ENCODE assay signal across 32 cellular contexts in the genomic region with DNA sequence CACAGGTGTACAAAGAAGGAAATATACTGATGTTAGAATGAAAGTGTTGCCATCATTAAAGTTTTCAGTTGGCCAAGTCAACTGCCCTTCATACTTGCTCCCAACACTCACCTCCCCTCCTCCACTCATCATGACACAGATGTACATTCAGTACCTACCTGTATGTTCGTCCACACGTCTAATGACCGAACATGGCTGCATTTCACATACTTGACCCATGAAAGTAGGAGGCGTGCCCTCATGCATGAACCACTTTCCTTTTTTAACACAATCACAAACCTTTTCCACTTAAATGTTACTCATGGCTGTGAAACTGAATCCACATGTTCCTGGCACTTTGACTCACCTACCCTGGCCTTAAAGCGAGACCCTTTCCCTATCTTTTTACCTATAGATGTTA. TPM values are rescaled to one million over a fixed set of nuclear protein-coding genes. Genes with fewer than 3 reads are reported as not detected.
DNase-seq lines count a peak whose midpoint lies in the region; ATAC-seq, FAIRE-seq and TF ChIP-seq lines count a peak whose summit lies in the region.
"Had no signal": no experiment of that assay in that cellular context is flagged by ENCODE, and none has a peak within 500 bp of the region (broad histone marks: within the 10 kb centered on the region; RNA-seq: fewer than 3 reads in every experiment).

No MANE protein-coding gene starts in this region.

- H3K36me3 ChIP-seq in trophoblast cell (ENCODE audit: control insufficient read depth in 1 of 2, insufficient read depth in 2 of 2, low read length in 2 of 2) (peaks cover 9 to 21% of the 10 kb centered on the region in 2 experiments), endodermal cell (ENCODE audit: control insufficient read depth, insufficient read depth, low read length) (peaks cover 52% of the 10 kb centered on the region)
- H3K36me3 ChIP-seq: uterus had no signal

- H3K79me1 ChIP-seq in trophoblast cell (ENCODE audit: low read length) = peaks cover 5% of the 10 kb centered on the region

- no peak overlapping the region for H4K91ac ChIP-seq in trophoblast cell (ENCODE audit: low read depth, low read length)

- no peak overlapping the region for H2AFZ ChIP-seq in trophoblast cell (ENCODE audit: insufficient read depth, low read length, poor library complexity)
- H2AFZ ChIP-seq: hepatocyte had no signal

- H3K4me2 ChIP-seq in trophoblast cell (ENCODE audit: low read length) = no peak overlapping the region
- H3K4me2 ChIP-seq: hepatocyte, SK-N-SH had no signal

- no peak for TF ChIP-seq CTCF in endodermal cell (conservative IDR thresholded peaks at IDR 0.05)
- TF ChIP-seq CTCF in RWPE1 (conservative IDR thresholded peaks at IDR 0.05; ENCODE audit: low read depth) = no peak

- DNase-seq in activated T-cell treated with anti-CD3 and anti-CD28 coated beads, Interleukin-2, amount 50 U/mL, for 72 hours = no peak
- DNase-seq in activated T-cell treated with anti-CD3 and anti-CD28 coated beads, Interleukin-2, amount 50 U/mL, for 4 hours = no peak
- DNase-seq in GM12892 (ENCODE audit: insufficient read length) (no peak), trophoblast cell (peak; percentile 14 to 20), endodermal cell (no peak), RWPE1 (ENCODE audit: low spot score) (no peak)
- DNase-seq: amniotic stem cell, C1 segment of cervical spinal cord, esophagus squamous epithelium, HCEC 1CT, IMR-90, mesendoderm, NCI-H1417, NCI-H2081, NCI-H226, retina, SK-N-SH, small intestine, uterus, WERI-Rb-1 had no signal

- no peak for ATAC-seq in activated T-cell treated with anti-CD3 and anti-CD28 coated beads, Interleukin-2, amount 50 U/mL, for 72 hours (replicated peaks in 1 of 2)
- ATAC-seq in activated T-cell treated with anti-CD3 and anti-CD28 coated beads, Interleukin-2, amount 50 U/mL, for 4 hours = no peak
- ATAC-seq in activated T-helper 17 cell treated with anti-CD3 and anti-CD28 coated beads, Interleukin-2, amount 50 U/mL, for 72 hours (replicated peaks) = peak; percentile 4
- ATAC-seq in GM18867 (IDR thresholded peaks at IDR 0.05; ENCODE audit: unreplicated experiment) = no peak
- ATAC-seq: left lobe of liver had no signal

- no peak overlapping the region for H3K4me3 ChIP-seq in trophoblast cell (ENCODE audit: low read depth, low read length)
- no peak overlapping the region for H3K4me3 ChIP-seq in endodermal cell (ENCODE audit: low read length)
- H3K4me3 ChIP-seq: coronary artery, esophagus squamous epithelium, hepatocyte, uterus had no signal

- H3K27me3 Mint-ChIP-seq in activated T-cell treated with anti-CD3 and anti-CD28 coated beads, Interleukin-2, amount 50 U/mL, for 72 hours (ENCODE audit: low read depth) = no peaks in the 10 kb centered on the region
- no peaks in the 10 kb centered on the region for H3K27me3 Mint-ChIP-seq in activated T-cell treated with anti-CD3 and anti-CD28 coated beads, Interleukin-2, amount 50 U/mL, for 4 hours (ENCODE audit: low read depth)
- H3K27me3 Mint-ChIP-seq in activated T-helper 17 cell treated with anti-CD3 and anti-CD28 coated beads, Interleukin-2, amount 50 U/mL, for 72 hours = no peaks in the 10 kb centered on the region
- H3K27me3 Mint-ChIP-seq in endodermal cell (ENCODE audit: insufficient read depth) = no peaks in the 10 kb centered on the region

- WGBS in trophoblast cell (ENCODE audit: extremely low coverage, insufficient coverage, insufficient read length) = no CpG with 5 or more reads among the region's 5 CpGs
- 80 to 95% methylated on average over 1 to 5 of the region's 5 CpGs for WGBS in endodermal cell (ENCODE audit: insufficient coverage in 1 of 2, insufficient read length in 1 of 2), 2 experiments

- H3K23ac ChIP-seq in trophoblast cell (ENCODE audit: low read length) = no peak overlapping the region

- TF ChIP-seq POLR2A in GM12892 (IDR thresholded peaks at IDR 0.05; ENCODE audit: low read depth, low read length) = peak; percentile 61

- H3K9me3 Mint-ChIP-seq in activated T-cell treated with anti-CD3 and anti-CD28 coated beads, Interleukin-2, amount 50 U/mL, for 72 hours = no peaks in the 10 kb centered on the region
- H3K9me3 Mint-ChIP-seq in activated T-cell treated with anti-CD3 and anti-CD28 coated beads, Interleukin-2, amount 50 U/mL, for 4 hours = no peaks in the 10 kb centered on the region
- H3K9me3 Mint-ChIP-seq in activated T-helper 17 cell treated with anti-CD3 and anti-CD28 coated beads, Interleukin-2, amount 50 U/mL, for 72 hours = no peaks in the 10 kb centered on the region
- H3K9me3 Mint-ChIP-seq in endodermal cell = no peaks in the 10 kb centered on the region

- no peak overlapping the region for H3K14ac ChIP-seq in trophoblast cell (ENCODE audit: low read length)

- peaks cover 11 to 32% of the 10 kb centered on the region in 2 donors for H3K36me3 Mint-ChIP-seq in activated T-cell treated with anti-CD3 and anti-CD28 coated beads, Interleukin-2, amount 50 U/mL, for 72 hours (ENCODE audit: insufficient read depth in 2 of 2)
- peaks cover 32% of the 10 kb centered on the region for H3K36me3 Mint-ChIP-seq in activated T-cell treated with anti-CD3 and anti-CD28 coated beads, Interleukin-2, amount 50 U/mL, for 4 hours (ENCODE audit: insufficient read depth)
- H3K36me3 Mint-ChIP-seq in activated T-helper 17 cell treated with anti-CD3 and anti-CD28 coated beads, Interleukin-2, amount 50 U/mL, for 72 hours (ENCODE audit: low read depth) = peaks cover 68% of the 10 kb centered on the region
- peaks cover 44% of the 10 kb centered on the region for H3K36me3 Mint-ChIP-seq in endodermal cell (ENCODE audit: low read depth)

- H3K27ac Mint-ChIP-seq in activated T-cell treated with anti-CD3 and anti-CD28 coated beads, Interleukin-2, amount 50 U/mL, for 72 hours = peak overlapping the region; percentile 95
- H3K27ac Mint-ChIP-seq in activated T-helper 17 cell treated with anti-CD3 and anti-CD28 coated beads, Interleukin-2, amount 50 U/mL, for 72 hours = peak overlapping the region; percentile 86
- H3K27ac Mint-ChIP-seq in endodermal cell = no peak overlapping the region

- peaks cover 5% of the 10 kb centered on the region for H3K79me2 ChIP-seq in trophoblast cell (ENCODE audit: control insufficient read depth, insufficient read depth, low read length, poor library complexity)

- H3K27me3 ChIP-seq in trophoblast cell (ENCODE audit: insufficient read depth, low read length) (no peaks in the 10 kb centered on the region), endodermal cell (ENCODE audit: control insufficient read depth, insufficient read depth, low read length, poor library complexity, severe bottlenecking) (no peaks in the 10 kb centered on the region)
- H3K27me3 ChIP-seq: esophagus squamous epithelium, hepatocyte, uterus had no signal

- H3K4ac ChIP-seq in trophoblast cell (ENCODE audit: low read depth, low read length) = no peak overlapping the region

- FAIRE-seq in GM12892 (lab: Jason Lieb, UNC) = no peak
- FAIRE-seq: frontal cortex, small intestine had no signal

- no peak overlapping the region for H4K8ac ChIP-seq in trophoblast cell (ENCODE audit: low read depth, low read length)

- H3K4me1 Mint-ChIP-seq in activated T-cell treated with anti-CD3 and anti-CD28 coated beads, Interleukin-2, amount 50 U/mL, for 72 hours (ENCODE audit: low read depth) = peaks cover 80% of the 10 kb centered on the region
- peaks cover 50% of the 10 kb centered on the region for H3K4me1 Mint-ChIP-seq in activated T-cell treated with anti-CD3 and anti-CD28 coated beads, Interleukin-2, amount 50 U/mL, for 4 hours (ENCODE audit: low read depth)
- H3K4me1 Mint-ChIP-seq in activated T-helper 17 cell treated with anti-CD3 and anti-CD28 coated beads, Interleukin-2, amount 50 U/mL, for 72 hours = peaks cover 50% of the 10 kb centered on the region
- peaks cover 18% of the 10 kb centered on the region for H3K4me1 Mint-ChIP-seq in endodermal cell

- no peak overlapping the region for H2AK5ac ChIP-seq in trophoblast cell (ENCODE audit: low read length)

- CTCF ChIA-PET in RWPE1 (lab: Yijun Ruan, JAX) = interaction anchor here (0.7 kb wide), 1 partner anchor 478 kb away, joined by 5 read pairs; no protein-coding TSS in a partner anchor

- no peak overlapping the region for H2BK5ac ChIP-seq in trophoblast cell (ENCODE audit: low read depth, low read length, poor library complexity)

- H3K4me1 ChIP-seq in trophoblast cell (ENCODE audit: control insufficient read depth in 1 of 2, insufficient read depth in 2 of 2, low read length in 2 of 2) = peaks cover 4 to 6% of the 10 kb centered on the region in 2 experiments
- no peaks in the 10 kb centered on the region for H3K4me1 ChIP-seq in endodermal cell (ENCODE audit: control insufficient read depth, insufficient read depth, low read length)

- no peak overlapping the region for H4K12ac ChIP-seq in trophoblast cell (ENCODE audit: low read depth, low read length)

- no peak overlapping the region for H3K18ac ChIP-seq in trophoblast cell (ENCODE audit: low read length)

- H3K9me3 ChIP-seq in trophoblast cell (ENCODE audit: insufficient read depth, low read depth, low read length) (no peaks in the 10 kb centered on the region), endodermal cell (ENCODE audit: control insufficient read depth, low read length) (no peaks in the 10 kb centered on the region)
- H3K9me3 ChIP-seq: esophagus squamous epithelium, SK-N-SH, uterus had no signal

- H3K9ac ChIP-seq in trophoblast cell (ENCODE audit: low read length) (no peak overlapping the region), endodermal cell (ENCODE audit: extremely low read depth, low read length, poor library complexity, severe bottlenecking) (no peak overlapping the region)
- H3K9ac ChIP-seq: SK-N-SH had no signal

- no peak overlapping the region for H2BK120ac ChIP-seq in trophoblast cell (ENCODE audit: insufficient read depth, low read length, poor library complexity)

- H3K4me3 Mint-ChIP-seq in activated T-cell treated with anti-CD3 and anti-CD28 coated beads, Interleukin-2, amount 50 U/mL, for 72 hours = peak overlapping the region in 1 of 2 donors; percentile 67
- H3K4me3 Mint-ChIP-seq in activated T-cell treated with anti-CD3 and anti-CD28 coated beads, Interleukin-2, amount 50 U/mL, for 4 hours = no peak overlapping the region
- H3K4me3 Mint-ChIP-seq in activated T-helper 17 cell treated with anti-CD3 and anti-CD28 coated beads, Interleukin-2, amount 50 U/mL, for 72 hours = peak overlapping the region; percentile 53
- no peak overlapping the region for H3K4me3 Mint-ChIP-seq in endodermal cell

- POLR2A ChIA-PET in RWPE1 (lab: Yijun Ruan, JAX; ENCODE audit: low non-redundant PET) = no interaction called here

- no peak overlapping the region for H2BK12ac ChIP-seq in trophoblast cell (ENCODE audit: low read length)

- H3K27ac ChIP-seq in trophoblast cell (ENCODE audit: low read depth, low read length) (no peak overlapping the region), endodermal cell (ENCODE audit: low read depth, low read length) (no peak overlapping the region), RWPE1 (no peak overlapping the region)
- H3K27ac ChIP-seq: coronary artery, esophagus squamous epithelium, hepatocyte, uterus, WERI-Rb-1 had no signal

RNA-seq across cellular contexts. Expression of a gene that starts 3.2 kb away (rescaled TPM):
- 10 to 100 TPM; 26.1 to 32.8 TPM for total RNA-seq in activated T-cell treated with anti-CD3 and anti-CD28 coated beads, Interleukin-2, amount 50 U/mL, for 72 hours
- total RNA-seq in activated T-cell treated with anti-CD3 and anti-CD28 coated beads, Interleukin-2, amount 50 U/mL, for 4 hours = 10 to 100 TPM; 26.3 to 28.5 (median 27.7) TPM
- 19.8 TPM for polyA plus RNA-seq in GM12892 (2012; ENCODE audit: missing spikeins)
- 10 to 100 TPM; 22.0 to 28.7 TPM for total RNA-seq in activated T-helper 17 cell treated with anti-CD3 and anti-CD28 coated beads, Interleukin-2, amount 50 U/mL, for 72 hours
- polyA plus RNA-seq in trophoblast cell (2013) = 14.3 and 15.7 TPM in 2 replicates
- total RNA-seq in endodermal cell = 10 to 100 TPM; 22.3 to 29.1 TPM
- 31.0 TPM for polyA plus RNA-seq in endodermal cell (2013, experiment 1 of 2)
- 26.1 TPM for polyA plus RNA-seq in endodermal cell (2013, experiment 2 of 2)

RNA-seq across cellular contexts. Expression of a gene that starts 11.8 kb away (rescaled TPM):
- 100 to 1,000 TPM in 1 of 2 donors, 10 to 100 TPM in 1; 77.6 to 106 TPM for total RNA-seq in activated T-cell treated with anti-CD3 and anti-CD28 coated beads, Interleukin-2, amount 50 U/mL, for 72 hours
- total RNA-seq in activated T-cell treated with anti-CD3 and anti-CD28 coated beads, Interleukin-2, amount 50 U/mL, for 4 hours = 100 to 1,000 TPM; 140 to 145 (median 142) TPM
- 48.5 TPM for polyA plus RNA-seq in GM12892 (2012; ENCODE audit: missing spikeins)
- 10 to 100 TPM; 66.4 to 98.1 TPM for total RNA-seq in activated T-helper 17 cell treated with anti-CD3 and anti-CD28 coated beads, Interleukin-2, amount 50 U/mL, for 72 hours
- 47.5 and 52.1 TPM in 2 replicates for polyA plus RNA-seq in trophoblast cell (2013)
- total RNA-seq in endodermal cell = 10 to 100 TPM; 59.2 to 63.4 TPM
- polyA plus RNA-seq in endodermal cell (2013, experiment 1 of 2) = 59.6 TPM
- 49.6 TPM for polyA plus RNA-seq in endodermal cell (2013, experiment 2 of 2)

RNA-seq across cellular contexts. Expression of a gene that starts 15.7 kb away (rescaled TPM):
- not detected for total RNA-seq in activated T-cell treated with anti-CD3 and anti-CD28 coated beads, Interleukin-2, amount 50 U/mL, for 72 hours
- not detected for total RNA-seq in activated T-cell treated with anti-CD3 and anti-CD28 coated beads, Interleukin-2, amount 50 U/mL, for 4 hours
- polyA plus RNA-seq in GM12892 (2012; ENCODE audit: missing spikeins) = not detected
- not detected for total RNA-seq in activated T-helper 17 cell treated with anti-CD3 and anti-CD28 coated beads, Interleukin-2, amount 50 U/mL, for 72 hours
- 0.14 and 0.19 TPM in 2 replicates for polyA plus RNA-seq in trophoblast cell (2013)
- total RNA-seq in endodermal cell = not detected
- not detected for polyA plus RNA-seq in endodermal cell (2013, experiment 1 of 2)
- polyA plus RNA-seq in endodermal cell (2013, experiment 2 of 2) = not detected
- total RNA-seq: activated CD8-positive, alpha-beta memory T cell treated with anti-CD3 and anti-CD28 coated beads for 36 hours; esophagus squamous epithelium; frontal cortex; IMR-90; M059J; myocyte; omental fat pad; T-helper 2 cell treated with Interferon-gamma antibody and Interleukin-4, amounts not matched to agents 100 ng/mL and 5 ng/mL, for 36 hours; temporal lobe; uterus had no signal
- polyA plus RNA-seq: IMR-90, SK-N-SH had no signal

RNA-seq across cellular contexts. Expression of a gene that starts 47.1 kb away (rescaled TPM):
- not detected for total RNA-seq in activated T-cell treated with anti-CD3 and anti-CD28 coated beads, Interleukin-2, amount 50 U/mL, for 72 hours
- not detected for total RNA-seq in activated T-cell treated with anti-CD3 and anti-CD28 coated beads, Interleukin-2, amount 50 U/mL, for 4 hours
- polyA plus RNA-seq in GM12892 (2012; ENCODE audit: missing spikeins) = not detected
- total RNA-seq in activated T-helper 17 cell treated with anti-CD3 and anti-CD28 coated beads, Interleukin-2, amount 50 U/mL, for 72 hours = not detected
- 0.07 and 0.11 TPM in 2 replicates for polyA plus RNA-seq in trophoblast cell (2013)
- under 1 TPM; 0.35 to 0.38 TPM for total RNA-seq in endodermal cell
- polyA plus RNA-seq in endodermal cell (2013, experiment 1 of 2) = 0.64 TPM
- polyA plus RNA-seq in endodermal cell (2013, experiment 2 of 2) = 0.62 TPM
- total RNA-seq: activated CD8-positive, alpha-beta memory T cell treated with anti-CD3 and anti-CD28 coated beads for 36 hours; esophagus squamous epithelium; frontal cortex; IMR-90; M059J; myocyte; T-helper 2 cell treated with Interferon-gamma antibody and Interleukin-4, amounts not matched to agents 100 ng/mL and 5 ng/mL, for 36 hours; temporal lobe; uterus had no signal
- polyA plus RNA-seq: IMR-90, SK-N-SH had no signal

RNA-seq across cellular contexts. Expression of a gene that starts 53.7 kb away (rescaled TPM):
- total RNA-seq in activated T-cell treated with anti-CD3 and anti-CD28 coated beads, Interleukin-2, amount 50 U/mL, for 72 hours = not detected
- total RNA-seq in activated T-cell treated with anti-CD3 and anti-CD28 coated beads, Interleukin-2, amount 50 U/mL, for 4 hours = 1 to 10 TPM in 2 of 3 donors, under 1 TPM in 1; 0.82 to 4.0 (median 2.0) TPM
- not detected for polyA plus RNA-seq in GM12892 (2012; ENCODE audit: missing spikeins)
- not detected for total RNA-seq in activated T-helper 17 cell treated with anti-CD3 and anti-CD28 coated beads, Interleukin-2, amount 50 U/mL, for 72 hours
- polyA plus RNA-seq in trophoblast cell (2013) = 3.6 and 4.9 TPM in 2 replicates
- total RNA-seq in endodermal cell = not detected
- polyA plus RNA-seq in endodermal cell (2013, experiment 1 of 2) = not detected
- polyA plus RNA-seq in endodermal cell (2013, experiment 2 of 2) = not detected
- total RNA-seq: activated CD8-positive, alpha-beta memory T cell treated with anti-CD3 and anti-CD28 coated beads for 36 hours; esophagus squamous epithelium; frontal cortex; IMR-90; M059J; myocyte; T-helper 2 cell treated with Interferon-gamma antibody and Interleukin-4, amounts not matched to agents 100 ng/mL and 5 ng/mL, for 36 hours; temporal lobe had no signal
- polyA plus RNA-seq: IMR-90, SK-N-SH had no signal

Comparison
In these comparisons a context has a peak if more than half of its experiments do, and no peak if none do; other contexts are left out.
1. DNase-seq: peak in trophoblast cell (2 of 2); none in activated T-cell treated with anti-CD3 and anti-CD28 coated beads, Interleukin-2, amount 50 U/mL, for 72 hours (0 of 2), activated T-cell treated with anti-CD3 and anti-CD28 coated beads, Interleukin-2, amount 50 U/mL, for 4 hours (single experiment), GM12892 (single experiment), endodermal cell (single experiment) and RWPE1 (single experiment).